In genomic region chr6:42402184-42402583, GRCh38 we compare ENCODE assay signal across 9 cellular contexts. TPM values are rescaled to one million over a fixed set of nuclear protein-coding genes. Genes with fewer than 3 reads are reported as not detected.
DNase-seq lines count a peak whose midpoint lies in the region; ATAC-seq, FAIRE-seq and TF ChIP-seq lines count a peak whose summit lies in the region.
"Had no signal": no experiment of that assay in that cellular context is flagged by ENCODE, and none has a peak within 500 bp of the region (broad histone marks: within the 10 kb centered on the region; RNA-seq: fewer than 3 reads in every experiment).

No MANE protein-coding gene starts in this region.

- RAD21 ChIA-PET in GM12878 (lab: Charles Lee; ENCODE audit: unreplicated experiment) = interaction anchor here (0.6 to 1.8 kb wide), 13 partner anchors 10 to 145 kb away, joined by 3 to 15 read pairs (median 3); partner anchors contain the start of gene TRERF1

- H3K27ac Mint-ChIP-seq in CD4-positive, CD25-positive, alpha-beta regulatory T cell = peak overlapping the region; percentile 35 to 92 (median 44)
- H3K27ac Mint-ChIP-seq in mesothelial cell of epicardium = no peak overlapping the region
- H3K27ac Mint-ChIP-seq: activated B cell treated with CpG ODN at 0.5 μM for 24 hours had no signal

- H3K79me2 ChIP-seq in GM12878 (ENCODE audit: control insufficient read depth, insufficient read depth, low read length) = peaks cover 4% of the 10 kb centered on the region

- H3K4me1 Mint-ChIP-seq in CD4-positive, CD25-positive, alpha-beta regulatory T cell = peaks cover 18 to 89% (median 57%) of the 10 kb centered on the region in 4 donors
- peaks cover 31% of the 10 kb centered on the region for H3K4me1 Mint-ChIP-seq in mesothelial cell of epicardium
- H3K4me1 Mint-ChIP-seq: activated B cell treated with CpG ODN at 0.5 μM for 24 hours had no signal

- H3K4me3 Mint-ChIP-seq in CD4-positive, CD25-positive, alpha-beta regulatory T cell = peak overlapping the region; percentile 27 to 66 (median 46)
- H3K4me3 Mint-ChIP-seq in mesothelial cell of epicardium = no peak overlapping the region
- H3K4me3 Mint-ChIP-seq: activated B cell treated with CpG ODN at 0.5 μM for 24 hours had no signal

- peak; percentile 28; the same call in 1 of the 2 replicates for TF ChIP-seq RAD21 in GM12878 (IDR thresholded peaks at IDR 0.05; ENCODE audit: insufficient read depth, low read depth, low read length)

- peaks cover 27% of the 10 kb centered on the region for H3K36me3 Mint-ChIP-seq in CD4-positive, CD25-positive, alpha-beta regulatory T cell
- no peaks in the 10 kb centered on the region for H3K36me3 Mint-ChIP-seq in mesothelial cell of epicardium

- no peaks in the 10 kb centered on the region for H3K36me3 ChIP-seq in CD4-positive, CD25-positive, alpha-beta regulatory T cell (ENCODE audit: control insufficient read depth, insufficient read depth, low read length)
- H3K36me3 ChIP-seq in NT2/D1 (ENCODE audit: insufficient read depth, insufficient read length, low read length) = no peaks in the 10 kb centered on the region
- H3K36me3 ChIP-seq in GM12878 (ENCODE audit: control insufficient read depth in 2 of 2, insufficient read depth in 2 of 2, low read length in 1 of 2) = no peaks in the 10 kb centered on the region

- H3K4me1 ChIP-seq in CD4-positive, CD25-positive, alpha-beta regulatory T cell (ENCODE audit: control insufficient read depth, insufficient read depth, low read length, poor library complexity, severe bottlenecking) = peaks cover 48% of the 10 kb centered on the region
- peaks cover 14% of the 10 kb centered on the region for H3K4me1 ChIP-seq in NT2/D1 (ENCODE audit: insufficient read depth, insufficient read length)
- peaks cover 12% of the 10 kb centered on the region for H3K4me1 ChIP-seq in GM12878 (ENCODE audit: control insufficient read depth, insufficient read depth, low read length)

- peak overlapping the region; percentile 10; the same call in 1 of the 2 replicates for H3K4me2 ChIP-seq in GM12878 (ENCODE audit: control insufficient read depth, insufficient read depth)

- DNase-seq in CD4-positive, CD25-positive, alpha-beta regulatory T cell = peak; percentile 6 to 71 (median 29)
- no peak for DNase-seq in NT2/D1 (ENCODE audit: low read depth, low spot score)
- peak; percentile 74 for DNase-seq in GM12878 (ENCODE audit: low read depth, low spot score)
- DNase-seq in stimulated activated naive CD8-positive, alpha-beta T cell treated with anti-CD3 and anti-CD28 coated beads, Interleukin-15, Interleukin-2, amounts not matched to agents 100 U/mL and 50 U/mL, for 24 hours = peak; percentile 54
- no peak for DNase-seq in mucosa of gallbladder (ENCODE audit: low spot score)
- no peak for DNase-seq in NAMALWA (ENCODE audit: low spot score)
- DNase-seq in mesothelial cell of epicardium (ENCODE audit: low spot score in 2 of 2, unreplicated experiment in 2 of 2) = no peak
- DNase-seq: activated B cell treated with CpG ODN at 0.5 μM for 24 hours had no signal

- TF ChIP-seq POLR2A in GM12878 (IDR thresholded peaks at IDR 0.05; ENCODE audit: low read depth, low read length) = no peak

- H3K27me3 Mint-ChIP-seq in CD4-positive, CD25-positive, alpha-beta regulatory T cell = no peaks in the 10 kb centered on the region
- no peaks in the 10 kb centered on the region for H3K27me3 Mint-ChIP-seq in mesothelial cell of epicardium (ENCODE audit: low read depth)
- H3K27me3 Mint-ChIP-seq: activated B cell treated with CpG ODN at 0.5 μM for 24 hours had no signal

- CTCF ChIA-PET in GM12878 (lab: Yijun Ruan, JAX) = interaction anchor here (0.7 to 2.8 kb wide), 9 partner anchors 12 to 145 kb away, joined by 3 to 20 read pairs (median 4); no protein-coding TSS in a partner anchor

- WGBS in GM12878 (ENCODE audit: insufficient coverage, insufficient replicate concordance, low lambda C conversion rate, missing lambda C conversion rate) = under 1% methylated on average over 5 of the region's 5 CpGs

- SMC1A ChIA-PET in GM12878 (lab: Charles Lee; ENCODE audit: uncharacterized antibody, unreplicated experiment) = interaction anchor here (0.7 to 3.3 kb wide), 16 partner anchors 12 to 129 kb away, joined by 3 to 24 read pairs (median 6); no protein-coding TSS in a partner anchor

- POLR2A ChIA-PET in GM12878 (lab: Charles Lee) = interaction anchor here (1.1 to 1.7 kb wide), 4 partner anchors 12 to 93 kb away, joined by 4 to 8 read pairs (median 5); no protein-coding TSS in a partner anchor

- peak overlapping the region; percentile 43 for H3K4me3 ChIP-seq in CD4-positive, CD25-positive, alpha-beta regulatory T cell (ENCODE audit: low read depth, low read length)
- H3K4me3 ChIP-seq in NT2/D1 (ENCODE audit: insufficient read length, low read depth) (no peak overlapping the region), GM12878 (no peak overlapping the region)

- in situ Hi-C loops in GM12878 (cut with MboI) = no loop called here

- peak; percentile 91 for FAIRE-seq in GM12878 (lab: Jason Lieb, UNC)

- H3K9ac ChIP-seq in NT2/D1 (ENCODE audit: insufficient read length, low read depth) = peak overlapping the region; percentile 11
- no peak overlapping the region for H3K9ac ChIP-seq in GM12878 (ENCODE audit: control insufficient read depth, insufficient read depth, low read length)

- H3K9me3 ChIP-seq in CD4-positive, CD25-positive, alpha-beta regulatory T cell (ENCODE audit: control insufficient read depth in 2 of 2, low read length in 2 of 2) = no peaks in the 10 kb centered on the region
- no peaks in the 10 kb centered on the region for H3K9me3 ChIP-seq in NT2/D1 (ENCODE audit: insufficient read depth, low read length)
- no peaks in the 10 kb centered on the region for H3K9me3 ChIP-seq in GM12878 (replicated peaks; ENCODE audit: control insufficient read depth, insufficient read depth, low read length)

- TF ChIP-seq CTCF in GM12878 (IDR thresholded peaks at IDR 0.05 in 2 of 3, conservative IDR thresholded peaks at IDR 0.05 in 1 of 3; ENCODE audit: control insufficient read depth in 2 of 3, extremely low read depth in 1 of 3, insufficient read depth in 1 of 3, low read depth in 3 of 3, low read length in 3 of 3) (no peak), mesothelial cell of epicardium (IDR thresholded peaks at IDR 0.05; ENCODE audit: unreplicated experiment) (no peak)

- H3K27me3 ChIP-seq in CD4-positive, CD25-positive, alpha-beta regulatory T cell (ENCODE audit: control insufficient read depth, insufficient read depth, low read length) = no peaks in the 10 kb centered on the region
- H3K27me3 ChIP-seq in NT2/D1 (ENCODE audit: insufficient read depth, insufficient read length) (no peaks in the 10 kb centered on the region), GM12878 (replicated peaks in 1 of 2; ENCODE audit: control insufficient read depth in 2 of 2, insufficient read depth in 2 of 2, low read length in 1 of 2) (no peaks in the 10 kb centered on the region)

- BruUV-seq in GM12878 (replicated peaks; lab: Mats Ljungman, UMichigan) = no TSS peak

- peak; percentile 91 to 93 for TF ChIP-seq EP300 in GM12878 (IDR thresholded peaks at IDR 0.05; ENCODE audit: borderline replicate concordance in 1 of 2, control insufficient read depth in 1 of 2, low read depth in 2 of 2, low read length in 2 of 2)

- no peak overlapping the region for H2AFZ ChIP-seq in GM12878 (ENCODE audit: control insufficient read depth, low read depth, low read length)

- intact Hi-C loops in GM12878 (cut with micrococcal nuclease; ENCODE audit: unreplicated experiment) = loop anchor here (5.0 kb wide), 2 partner anchors 105 to 145 kb away; no protein-coding TSS in a partner anchor

- no peaks in the 10 kb centered on the region for H3K9me3 Mint-ChIP-seq in CD4-positive, CD25-positive, alpha-beta regulatory T cell
- H3K9me3 Mint-ChIP-seq in mesothelial cell of epicardium = no peaks in the 10 kb centered on the region
- H3K9me3 Mint-ChIP-seq: activated B cell treated with CpG ODN at 0.5 μM for 24 hours had no signal

- peaks cover 6% of the 10 kb centered on the region for H4K20me1 ChIP-seq in GM12878 (ENCODE audit: control insufficient read depth, insufficient read depth)

- peak; percentile 71 to 73 for ATAC-seq in CD4-positive, CD25-positive, alpha-beta regulatory T cell (ENCODE audit: low read depth in 2 of 2)
- peak; percentile 82 for ATAC-seq in GM21717 (IDR thresholded peaks at IDR 0.05; ENCODE audit: unreplicated experiment)
- ATAC-seq in GM12878 = peak; percentile 99
- peak; percentile 88 for ATAC-seq in stimulated activated naive CD8-positive, alpha-beta T cell treated with anti-CD3 and anti-CD28 coated beads, Interleukin-15, Interleukin-2, amounts not matched to agents 100 U/mL and 50 U/mL, for 24 hours

- H3K27ac ChIP-seq in CD4-positive, CD25-positive, alpha-beta regulatory T cell (ENCODE audit: insufficient read depth, low read length, poor library complexity, severe bottlenecking) = peak overlapping the region; percentile 15
- H3K27ac ChIP-seq in GM12878 (ENCODE audit: control insufficient read depth, insufficient read depth) = no peak overlapping the region

TF ChIP-seq in GM12878, 131 proteins besides CTCF, POLR2A, EP300 and RAD21 (continues in another document):
- peak; percentile 73; the same call in 1 of the 2 replicates for TF ChIP-seq CHD2 (IDR thresholded peaks at IDR 0.05; ENCODE audit: borderline replicate concordance, low read depth, low read length)

RNA-seq across cellular contexts. Expression of gene TRERF1, which starts 49.5 kb away (rescaled TPM):
- total RNA-seq in CD4-positive, CD25-positive, alpha-beta regulatory T cell = 55.7 TPM
- 1 to 10 TPM; 2.3 to 4.9 (median 4.2) TPM for polyA plus RNA-seq in CD4-positive, CD25-positive, alpha-beta regulatory T cell
- total RNA-seq in GM12878 (2013; cell fraction: nucleolus; rRNA removed) = 18.5 and 22.0 TPM in 2 replicates
- 10.1 and 10.7 TPM in 2 replicates for total RNA-seq in GM12878 (2014; rRNA removed)
- total RNA-seq in GM12878 (2014; rRNA removed; fragmentation: Illumina TruSeq; extraction: Trizol) = 7.5 and 7.9 TPM in 2 replicates
- 19.4 and 19.5 TPM in 2 replicates for total RNA-seq in GM12878 (2021)
- polyA plus RNA-seq in GM12878 (2011; ENCODE audit: low read depth) = 3.9 TPM
- polyA plus RNA-seq in GM12878 (2011; rRNA removed) = 1.9 and 2.3 TPM in 2 replicates
- polyA plus RNA-seq in GM12878 (2011; cell fraction: cytosol; rRNA removed) = 1.9 and 2.1 TPM in 2 replicates
- 5.0 and 6.6 TPM in 2 replicates for polyA plus RNA-seq in GM12878 (2011; cell fraction: nucleus; rRNA removed)
- 6.3 and 7.2 TPM in 2 replicates for polyA plus RNA-seq in GM12878 (2012)
- polyA plus RNA-seq in GM12878 (2014; fragmentation: Illumina TruSeq; extraction: Trizol) = 12.7 and 13.6 TPM in 2 replicates
- 1 to 10 TPM; 2.2 to 2.6 TPM for polyA plus RNA-seq in GM12878 (2014; fragmentation: Nextera tagmentation; extraction: Ambion mirVana)
- 11.7 and 15.0 TPM in 2 replicates for polyA plus RNA-seq in GM12878 (2014; rRNA removed)
- polyA plus RNA-seq in GM12878 (2016; fragmentation: Nextera tagmentation; extraction: Ambion mirVana) = 1 to 10 TPM; 5.5 to 6.6 TPM
- polyA minus RNA-seq in GM12878 (2011; rRNA and poly(A)+ RNA removed) = 2.2 and 3.4 TPM in 2 replicates
- 1.7 and 2.7 TPM in 2 replicates for polyA minus RNA-seq in GM12878 (2011; cell fraction: cytosol; rRNA and poly(A)+ RNA removed)
- 1.3 and 2.6 TPM in 2 replicates for polyA minus RNA-seq in GM12878 (2011; cell fraction: nucleus; rRNA and poly(A)+ RNA removed)
- 7.7 TPM for total RNA-seq in mucosa of gallbladder
- 18.6 to 20.3 TPM (median 19.8 TPM) in 3 replicates for total RNA-seq in mesothelial cell of epicardium

Comparison
In these comparisons a context has a peak if more than half of its experiments do, and no peak if none do; other contexts are left out.
1. DNase-seq: peak in CD4-positive, CD25-positive, alpha-beta regulatory T cell (3 of 3), GM12878 (single experiment) and stimulated activated naive CD8-positive, alpha-beta T cell treated with anti-CD3 and anti-CD28 coated beads, Interleukin-15, Interleukin-2, amounts not matched to agents 100 U/mL and 50 U/mL, for 24 hours (single experiment); none in NT2/D1 (single experiment), mucosa of gallbladder (single experiment), NAMALWA (single experiment) and mesothelial cell of epicardium (0 of 2).
2. Peak in every context shown above with its lines, with median percentiles within 50 percentile points of each other: ATAC-seq.